ENCODE assay signal across 8 cellular contexts in genomic region chr3:141192345-141192744, GRCh38. TPM values are rescaled to one million over a fixed set of nuclear protein-coding genes. Genes with fewer than 3 reads are reported as not detected.
DNase-seq lines count a peak whose midpoint lies in the region; ATAC-seq and TF ChIP-seq lines count a peak whose summit lies in the region.

No MANE protein-coding gene starts in this region.

- peak; percentile 98 for TF ChIP-seq CTCF in VCaP (conservative IDR thresholded peaks at IDR 0.05)
- TF ChIP-seq CTCF in MCF 10A (IDR thresholded peaks at IDR 0.05; ENCODE audit: unreplicated experiment): peak; percentile 96

- no peak overlapping the region for H3K27ac ChIP-seq in VCaP

- no peak overlapping the region for H3K27ac Mint-ChIP-seq in MCF 10A (ENCODE audit: low read depth, unreplicated experiment)

- POLR2A ChIA-PET in MCF 10A (lab: Yijun Ruan, JAX): interaction anchor here (0.6 to 0.7 kb wide), 2 partner anchors 192 to 232 kb away, joined by 3 read pairs; no protein-coding TSS in a partner anchor

- peak; percentile 100 for ATAC-seq in HG03280 (IDR thresholded peaks at IDR 0.05; ENCODE audit: unreplicated experiment)

- intact Hi-C loops in MCF 10A (cut with micrococcal nuclease): loop anchor here (1.0 kb wide), 5 partner anchors 86 to 294 kb away; no protein-coding TSS in a partner anchor

- peaks cover 8% of the 10 kb centered on the region for H3K4me1 Mint-ChIP-seq in MCF 10A (ENCODE audit: insufficient read depth, unreplicated experiment)

- peaks cover 7% of the 10 kb centered on the region for H3K9me3 Mint-ChIP-seq in MCF 10A (ENCODE audit: unreplicated experiment)

- no TSS peak for BruUV-seq in MCF 10A (replicated peaks; lab: Mats Ljungman, UMichigan)

- peaks cover 28% of the 10 kb centered on the region for H3K27me3 Mint-ChIP-seq in MCF 10A (ENCODE audit: insufficient read depth, unreplicated experiment)

- no peaks in the 10 kb centered on the region for H3K36me3 Mint-ChIP-seq in MCF 10A (ENCODE audit: insufficient read depth, unreplicated experiment)

- no peak overlapping the region for H3K4me3 Mint-ChIP-seq in MCF 10A (ENCODE audit: unreplicated experiment)

- DNase-seq in Ammon's horn (ENCODE audit: low spot score) (peak; percentile 97), GM19238 (ENCODE audit: insufficient read length, low spot score) (peak; percentile 58), NCI-H2227 treated with DMSO at 0.1 percent for 48 hours (lab: John Stamatoyannopoulos, UW) (peak; percentile 91), MCF 10A (ENCODE audit: unreplicated experiment) (peak; percentile 96), inferior parietal cortex (ENCODE audit: extremely low spot score) (peak; percentile 99)
- peak; percentile 92 to 100 for DNase-seq in stimulated activated CD4-positive, alpha-beta T cell treated with anti-CD3 and anti-CD28 coated beads, Interleukin-1b, Interleukin-23, amount 100 ng/mL, for 1 hour (ENCODE audit: low read depth in 2 of 2)

- CTCF ChIA-PET in MCF 10A (lab: Yijun Ruan, JAX): interaction anchor here (0.6 to 8.1 kb wide), 37 partner anchors 9 to 318 kb away, joined by 3 to 129 read pairs (median 4); partner anchors contain the start of genes PXYLP1 and SPSB4

RNA-seq across cellular contexts. Expression of gene PXYLP1, which starts 39.3 kb away (rescaled TPM):
- 2.1 and 5.4 TPM in 2 replicates for total RNA-seq in MCF 10A (2022)
